6 cellular contexts compared by ENCODE assay signal in genomic region chr1:5506634-5507033, GRCh38.
"Had no signal": no experiment of that assay in that cellular context is flagged by ENCODE, and none has a peak within 500 bp of the region (broad histone marks: within the 10 kb centered on the region; RNA-seq: fewer than 3 reads in every experiment).

No MANE protein-coding gene starts in this region.

- DNase-seq: GM23248, GOT3, H9, HCEC 1CT had no signal

- H3K4me3 ChIP-seq: GM23248 had no signal

- H3K27ac ChIP-seq: GM23248 had no signal

- H2AFZ ChIP-seq: GM23248 had no signal

- H3K9me3 Mint-ChIP-seq: H9, IgD-negative memory B cell had no signal

- ATAC-seq: HepG2 had no signal

- H3K9ac ChIP-seq: GM23248 had no signal

- H3K36me3 Mint-ChIP-seq: IgD-negative memory B cell had no signal

- H3K4me3 Mint-ChIP-seq: H9, IgD-negative memory B cell had no signal
